ENCODE assay signal across 1 cellular context in the genomic region with DNA sequence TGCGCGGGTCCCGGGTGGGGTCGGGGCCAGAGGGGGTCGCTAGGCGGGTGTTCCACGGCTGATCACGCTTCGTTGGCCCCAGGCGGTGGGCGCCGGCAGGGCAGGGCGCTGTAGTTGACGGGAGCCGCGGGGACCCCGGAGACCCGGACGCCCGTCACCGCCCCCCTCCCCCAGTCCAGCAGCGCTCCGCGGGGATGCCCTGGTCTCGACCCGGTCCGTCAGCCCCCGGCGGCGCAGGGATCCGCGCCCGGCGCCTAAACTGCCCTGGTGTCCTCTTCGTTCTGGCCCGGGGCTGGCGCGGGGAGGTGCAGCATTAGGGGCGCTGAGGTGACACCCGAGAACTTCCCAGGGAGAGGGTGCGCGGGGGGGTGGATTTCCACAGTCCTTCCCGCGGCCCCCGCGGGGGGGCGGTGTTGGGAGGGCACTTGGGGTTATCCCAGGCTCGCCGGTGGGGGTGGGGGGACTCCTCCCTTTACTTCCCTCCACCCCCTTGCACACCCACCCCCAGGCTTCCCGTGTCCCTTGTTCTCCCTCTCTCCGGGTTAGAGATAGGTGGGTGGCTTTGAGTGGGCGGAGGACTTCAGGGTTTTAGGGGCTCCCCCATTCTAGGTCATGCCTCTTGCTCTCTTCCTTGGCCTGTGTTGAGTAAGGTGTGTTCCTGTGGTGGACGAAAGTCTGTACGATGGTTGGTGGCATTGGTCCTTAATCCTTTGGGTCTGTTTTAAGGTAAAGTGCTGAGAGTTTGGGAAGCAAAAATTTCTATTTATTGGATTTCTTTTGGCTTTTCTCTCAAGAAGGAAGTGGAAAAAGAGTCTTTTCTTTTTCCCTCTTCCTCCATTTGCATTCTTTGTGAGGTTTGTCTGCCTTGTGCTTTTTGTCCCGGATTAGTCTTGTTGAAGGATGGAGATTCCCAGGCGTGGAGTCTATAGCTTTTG.
TF ChIP-seq lines count a peak whose summit lies in the region.

No MANE protein-coding gene starts in this region.

TF ChIP-seq in HEK293, 187 proteins besides CTCF, POLR2A, EP300 and RAD21 (continued from another document):
- TF ChIP-seq ZNF248 (tag by site-specific recombination; IDR thresholded peaks at IDR 0.05) (no peak), ZBTB7A (tag by site-specific recombination; IDR thresholded peaks at IDR 0.05; ENCODE audit: low read depth) (no peak), KLF17 (tag by site-specific recombination; IDR thresholded peaks at IDR 0.05) (peak; percentile 37; the same call in 1 of the 2 replicates), ZNF114 (tag by site-specific recombination; IDR thresholded peaks at IDR 0.05) (no peak), ZNF423 (tag by site-specific recombination; IDR thresholded peaks at IDR 0.05) (peak; percentile 53; the same call in 1 of the 2 replicates), TCF7L2 (IDR thresholded peaks at IDR 0.05; ENCODE audit: borderline replicate concordance, low read depth, low read length) (no peak), YY1 (tag by site-specific recombination; IDR thresholded peaks at IDR 0.05) (no peak), ZBTB8A (tag by site-specific recombination; IDR thresholded peaks at IDR 0.05) (peak; percentile 81), ZNF37A (tag by site-specific recombination; IDR thresholded peaks at IDR 0.05) (no peak), ZNF341 (tag by site-specific recombination; IDR thresholded peaks at IDR 0.05; ENCODE audit: low read depth) (peak; percentile 80), ZNF302 (tag by site-specific recombination; IDR thresholded peaks at IDR 0.05; ENCODE audit: low read depth) (no peak), ZNF19 (tag by site-specific recombination; IDR thresholded peaks at IDR 0.05; ENCODE audit: low read depth) (no peak), KLF10 (tag by site-specific recombination; IDR thresholded peaks at IDR 0.05) (no peak), ZNF140 (tag by site-specific recombination; IDR thresholded peaks at IDR 0.05) (no peak), ZFP3 (tag by site-specific recombination; IDR thresholded peaks at IDR 0.05; ENCODE audit: low read depth) (no peak), ZSCAN23 (tag by site-specific recombination; IDR thresholded peaks at IDR 0.05) (no peak), ZNF223 (tag by site-specific recombination; IDR thresholded peaks at IDR 0.05) (no peak), ZNF366 (tag by site-specific recombination; conservative IDR thresholded peaks at IDR 0.05) (0 out of 2 replicates have a peak, but pooled peaks have one; percentile 29), FEZF1 (tag by site-specific recombination; IDR thresholded peaks at IDR 0.05) (no peak)
